Comparison of ENCODE assay signal across 1 cellular context in genomic region chr6:167825759-167826229, GRCh38.
TF ChIP-seq lines count a peak whose summit lies in the region.

No MANE protein-coding gene starts in this region.

TF ChIP-seq in HepG2, 621 proteins besides CTCF, POLR2A, EP300 and RAD21 (continued from another document and continues in another):
- TF ChIP-seq ZSCAN21 (CRISPR knock-in tag; IDR thresholded peaks at IDR 0.05; ENCODE audit: borderline replicate concordance), result no peak
- TF ChIP-seq KLF6 (CRISPR knock-in tag; IDR thresholded peaks at IDR 0.05), result no peak
- no peak for TF ChIP-seq GMEB1 (CRISPR knock-in tag; IDR thresholded peaks at IDR 0.05; ENCODE audit: borderline replicate concordance)
- TF ChIP-seq CENPX (CRISPR knock-in tag; IDR thresholded peaks at IDR 0.05), result no peak
- TF ChIP-seq BHLHE40 (IDR thresholded peaks at IDR 0.05; ENCODE audit: low read length), result no peak
- no peak for TF ChIP-seq ZBTB4 (CRISPR knock-in tag; IDR thresholded peaks at IDR 0.05; ENCODE audit: borderline replicate concordance)
- TF ChIP-seq ZNF282 (IDR thresholded peaks at IDR 0.05; ENCODE audit: partially characterized antibody), result no peak
- no peak for TF ChIP-seq ATF1 (CRISPR knock-in tag; IDR thresholded peaks at IDR 0.05)
- TF ChIP-seq SMARCE1 (IDR thresholded peaks at IDR 0.05; ENCODE audit: borderline replicate concordance), result no peak
- no peak for TF ChIP-seq ZNF17 (CRISPR knock-in tag; IDR thresholded peaks at IDR 0.05)
- no peak; the same call in 1 of the 2 replicates for TF ChIP-seq ZNF788 (CRISPR knock-in tag; IDR thresholded peaks at IDR 0.05; ENCODE audit: borderline replicate concordance)
- TF ChIP-seq ZNF280D (CRISPR knock-in tag; IDR thresholded peaks at IDR 0.05), result peak; percentile 45; the same call in 1 of the 2 replicates
- no peak for TF ChIP-seq NFE2L2 (IDR thresholded peaks at IDR 0.05; ENCODE audit: low read length)
- no peak for TF ChIP-seq HBP1 (CRISPR knock-in tag; IDR thresholded peaks at IDR 0.05; ENCODE audit: low read depth)
- TF ChIP-seq ZBED4 (CRISPR knock-in tag; IDR thresholded peaks at IDR 0.05; ENCODE audit: borderline replicate concordance), result peak; percentile 100
- no peak for TF ChIP-seq CREM (IDR thresholded peaks at IDR 0.05)
- TF ChIP-seq CREM (CRISPR knock-in tag; IDR thresholded peaks at IDR 0.05), result no peak
- TF ChIP-seq ARHGAP35 (CRISPR knock-in tag; IDR thresholded peaks at IDR 0.05; ENCODE audit: borderline replicate concordance), result no peak
- TF ChIP-seq ZNF577 (CRISPR knock-in tag; IDR thresholded peaks at IDR 0.05; ENCODE audit: borderline replicate concordance, low read depth), result no peak
- TF ChIP-seq NCOR1 (IDR thresholded peaks at IDR 0.05; ENCODE audit: borderline replicate concordance, low read length), result no peak
- no peak for TF ChIP-seq MXD3 (CRISPR knock-in tag; IDR thresholded peaks at IDR 0.05)
- no peak for TF ChIP-seq ZNF496 (CRISPR knock-in tag; IDR thresholded peaks at IDR 0.05; ENCODE audit: insufficient replicate concordance)
- no peak for TF ChIP-seq CBFB (CRISPR knock-in tag; IDR thresholded peaks at IDR 0.05)
- no peak for TF ChIP-seq ZNF121 (CRISPR knock-in tag; IDR thresholded peaks at IDR 0.05)
- no peak for TF ChIP-seq ZNF317 (CRISPR knock-in tag; IDR thresholded peaks at IDR 0.05)
- TF ChIP-seq ZFP37 (CRISPR knock-in tag; IDR thresholded peaks at IDR 0.05; ENCODE audit: borderline replicate concordance), result no peak
- TF ChIP-seq ZNF780A (CRISPR knock-in tag; IDR thresholded peaks at IDR 0.05), result no peak
- no peak for TF ChIP-seq AKNA (CRISPR knock-in tag; IDR thresholded peaks at IDR 0.05; ENCODE audit: borderline replicate concordance)
- TF ChIP-seq TFE3 (CRISPR knock-in tag; IDR thresholded peaks at IDR 0.05), result no peak
- TF ChIP-seq PRDM4 (CRISPR knock-in tag; IDR thresholded peaks at IDR 0.05; ENCODE audit: borderline replicate concordance), result no peak
- no peak for TF ChIP-seq ZNF891 (CRISPR knock-in tag; IDR thresholded peaks at IDR 0.05)
- no peak; the same call in 1 of the 2 replicates for TF ChIP-seq ZNF839 (CRISPR knock-in tag; IDR thresholded peaks at IDR 0.05; ENCODE audit: borderline replicate concordance)
- TF ChIP-seq ZNF749 (CRISPR knock-in tag; IDR thresholded peaks at IDR 0.05; ENCODE audit: borderline replicate concordance), result no peak
